In the genomic region with DNA sequence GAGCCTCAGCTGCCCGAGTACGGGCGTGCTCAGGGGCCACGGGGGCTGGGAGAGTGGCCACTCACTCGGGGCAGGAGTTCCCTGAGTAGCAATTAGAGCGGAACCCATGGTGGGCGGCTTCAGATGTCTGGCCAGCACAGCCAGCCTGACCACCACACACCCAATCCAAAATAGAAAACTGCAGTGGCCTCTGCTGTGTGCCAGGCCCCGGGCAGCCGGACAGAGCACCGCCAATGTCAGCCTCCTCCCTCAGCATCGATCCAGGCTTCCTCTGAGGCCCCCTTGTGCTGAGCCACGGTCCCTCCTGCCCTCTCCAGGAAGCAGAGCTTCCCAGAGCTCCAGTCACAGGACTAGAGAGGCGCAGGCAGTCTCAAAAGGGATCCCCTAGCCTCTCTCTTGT, we compare ENCODE assay signal across 12 cellular contexts. TPM values are rescaled to one million over a fixed set of nuclear protein-coding genes. Genes with fewer than 3 reads are reported as not detected.
DNase-seq lines count a peak whose midpoint lies in the region; ATAC-seq and TF ChIP-seq lines count a peak whose summit lies in the region.
"Had no signal": no experiment of that assay in that cellular context is flagged by ENCODE, and none has a peak within 500 bp of the region (broad histone marks: within the 10 kb centered on the region; RNA-seq: fewer than 3 reads in every experiment).

No MANE protein-coding gene starts in this region.

- TF ChIP-seq POLR2A in thyroid gland (IDR thresholded peaks at IDR 0.05), result no peak

- peak; percentile 17; the same call in 1 of the 2 replicates for TF ChIP-seq CTCF in WERI-Rb-1 (IDR thresholded peaks at IDR 0.05; ENCODE audit: low read depth, low read length)
- peak; percentile 31 for TF ChIP-seq CTCF in hepatocyte (IDR thresholded peaks at IDR 0.05; ENCODE audit: poor library complexity)
- TF ChIP-seq CTCF in retinal pigment epithelial cell (conservative IDR thresholded peaks at IDR 0.05; ENCODE audit: low read depth, low read length), result peak; percentile 18
- no peak for TF ChIP-seq CTCF in PC-3 (conservative IDR thresholded peaks at IDR 0.05; ENCODE audit: low read depth, low read length)
- TF ChIP-seq CTCF in thyroid gland (IDR thresholded peaks at IDR 0.05), result no peak

- H2AFZ ChIP-seq in hepatocyte (no peak overlapping the region), PC-3 (ENCODE audit: low read length) (no peak overlapping the region)

- DNase-seq in WERI-Rb-1 (no peak), hepatocyte (ENCODE audit: low spot score) (no peak), retinal pigment epithelial cell (ENCODE audit: low read depth) (no peak), PC-3 (no peak), thyroid gland (no peak)
- DNase-seq: dermis blood vessel endothelial cell; NCI-H226; stimulated activated CD4-positive, alpha-beta T cell treated with anti-CD3 and anti-CD28 coated beads, Interleukin-1b, Interleukin-23, amount 100 ng/mL, for 48 hours had no signal

- H3K36me3 ChIP-seq in BLaER1 treated with 17β-estradiol and CSF1 and Interleukin-3, amounts not matched to agents 10 nM and 100 nM, result no peaks in the 10 kb centered on the region; a peak in 1 of 22 replicates
- no peaks in the 10 kb centered on the region for H3K36me3 ChIP-seq in WERI-Rb-1
- H3K36me3 ChIP-seq in hepatocyte (replicated peaks; ENCODE audit: insufficient read depth, low read depth), result no peaks in the 10 kb centered on the region
- no peaks in the 10 kb centered on the region for H3K36me3 ChIP-seq in PC-3 (ENCODE audit: low read depth, low read length)
- H3K36me3 ChIP-seq in thyroid gland, result no peaks in the 10 kb centered on the region

- WGBS in hepatocyte (ENCODE audit: low lambda C conversion rate, missing lambda C conversion rate), result 60% methylated on average over 13 of the region's 13 CpGs
- 34 to 43% methylated on average over 9 to 10 of the region's 13 CpGs for WGBS in thyroid gland, 2 donors

- intact Hi-C loops in PC-3 (cut with micrococcal nuclease), result no loop called here
- intact Hi-C loops in thyroid gland (cut with DNase I), result no loop called here

- no peak overlapping the region for H3K9ac ChIP-seq in BLaER1 treated with 17β-estradiol and CSF1 and Interleukin-3, amounts not matched to agents 10 nM and 100 nM
- H3K9ac ChIP-seq in PC-3 (ENCODE audit: low read length), result no peak overlapping the region

- H3K4me3 ChIP-seq in BLaER1 treated with 17β-estradiol and CSF1 and Interleukin-3, amounts not matched to agents 10 nM and 100 nM, result no peak overlapping the region
- no peak overlapping the region for H3K4me3 ChIP-seq in WERI-Rb-1 (ENCODE audit: low read depth, low read length)
- H3K4me3 ChIP-seq in hepatocyte, result no peak overlapping the region
- H3K4me3 ChIP-seq in retinal pigment epithelial cell (ENCODE audit: low read length), result no peak overlapping the region
- no peak overlapping the region for H3K4me3 ChIP-seq in PC-3 (ENCODE audit: low read length)
- H3K4me3 ChIP-seq in thyroid gland (replicated peaks in 1 of 3), result no peak overlapping the region

- CTCF ChIA-PET in PC-3 (lab: Charles Lee), result no interaction called here

- H3K9me2 ChIP-seq in hepatocyte (replicated peaks; ENCODE audit: insufficient read depth) (no peaks in the 10 kb centered on the region), PC-3 (replicated peaks; ENCODE audit: low read length) (no peaks in the 10 kb centered on the region)

- peaks cover 21 to 31% (median 26%) of the 10 kb centered on the region in 10 experiments for H3K4me1 ChIP-seq in BLaER1 treated with 17β-estradiol and CSF1 and Interleukin-3, amounts not matched to agents 10 nM and 100 nM
- H3K4me1 ChIP-seq in hepatocyte (ENCODE audit: insufficient read depth) (peaks cover 12% of the 10 kb centered on the region), PC-3 (ENCODE audit: insufficient read depth, low read length) (no peaks in the 10 kb centered on the region), thyroid gland (peaks cover 8 to 13% of the 10 kb centered on the region in 2 donors)

- POLR2A ChIA-PET in PC-3 (lab: Charles Lee; ENCODE audit: unreplicated experiment), result no interaction called here

- H3K36me3 Mint-ChIP-seq in activated T-helper 17 cell treated with anti-CD3 and anti-CD28 coated beads, Interleukin-2, amount 50 U/mL, for 72 hours (ENCODE audit: low read depth), result no peaks in the 10 kb centered on the region

- no peaks in the 10 kb centered on the region for H3K9me3 ChIP-seq in BLaER1 treated with 17β-estradiol and CSF1 and Interleukin-3, amounts not matched to agents 10 nM and 100 nM (replicated peaks in 1 of 11)
- H3K9me3 ChIP-seq in WERI-Rb-1 (ENCODE audit: severe bottlenecking), result no peaks in the 10 kb centered on the region
- H3K9me3 ChIP-seq in hepatocyte (ENCODE audit: low read depth), result no peaks in the 10 kb centered on the region
- no peaks in the 10 kb centered on the region for H3K9me3 ChIP-seq in PC-3 (ENCODE audit: low read length)
- H3K9me3 ChIP-seq in thyroid gland, result no peaks in the 10 kb centered on the region

- no peak overlapping the region for H3K27ac ChIP-seq in BLaER1 treated with 17β-estradiol and CSF1 and Interleukin-3, amounts not matched to agents 10 nM and 100 nM
- H3K27ac ChIP-seq in WERI-Rb-1 (no peak overlapping the region), hepatocyte (no peak overlapping the region), PC-3 (ENCODE audit: low read length) (no peak overlapping the region), thyroid gland (no peak overlapping the region)

- H3K4me2 ChIP-seq in BLaER1 treated with 17β-estradiol and CSF1 and Interleukin-3, amounts not matched to agents 10 nM and 100 nM, result peak overlapping the region; percentile 95 to 100 (median 99); a peak in 15 of 22 replicates
- H3K4me2 ChIP-seq in hepatocyte (peak overlapping the region; percentile 93), PC-3 (ENCODE audit: low read length) (no peak overlapping the region)

- peaks cover 68 to 82% (median 77%) of the 10 kb centered on the region in 11 experiments for H3K27me3 ChIP-seq in BLaER1 treated with 17β-estradiol and CSF1 and Interleukin-3, amounts not matched to agents 10 nM and 100 nM
- peaks cover 24% of the 10 kb centered on the region for H3K27me3 ChIP-seq in WERI-Rb-1 (ENCODE audit: insufficient read depth, low read depth, severe bottlenecking)
- H3K27me3 ChIP-seq in hepatocyte, result peaks cover 48% of the 10 kb centered on the region
- peaks cover 86% of the 10 kb centered on the region for H3K27me3 ChIP-seq in PC-3 (ENCODE audit: low read length)
- H3K27me3 ChIP-seq in thyroid gland, result no peaks in the 10 kb centered on the region

- no peak for ATAC-seq in activated T-helper 17 cell treated with anti-CD3 and anti-CD28 coated beads, Interleukin-2, amount 50 U/mL, for 72 hours (replicated peaks)
- no peak for ATAC-seq in PC-3
- no peak for ATAC-seq in GM18907 (IDR thresholded peaks at IDR 0.05; ENCODE audit: unreplicated experiment)

- H3K9me3 Mint-ChIP-seq in activated T-helper 17 cell treated with anti-CD3 and anti-CD28 coated beads, Interleukin-2, amount 50 U/mL, for 72 hours, result no peaks in the 10 kb centered on the region
- H3K9me3 Mint-ChIP-seq: T-helper 1 cell treated with Interleukin-12 subunit alpha and Interleukin-12 subunit beta and Interleukin-4 antibody, amounts not matched to agents 30 μg/mL and 1 μg/mL, for 36 hours had no signal

- H3K79me2 ChIP-seq in hepatocyte (peaks cover 19% of the 10 kb centered on the region), PC-3 (ENCODE audit: low read length) (no peaks in the 10 kb centered on the region)

- no peaks in the 10 kb centered on the region for H3F3A ChIP-seq in PC-3 (ENCODE audit: low read length, unreplicated experiment)

- H3K4me1 Mint-ChIP-seq in activated T-helper 17 cell treated with anti-CD3 and anti-CD28 coated beads, Interleukin-2, amount 50 U/mL, for 72 hours, result no peaks in the 10 kb centered on the region

- H4K20me1 ChIP-seq in BLaER1 treated with 17β-estradiol and CSF1 and Interleukin-3, amounts not matched to agents 10 nM and 100 nM, result peaks cover 11 to 71% (median 30%) of the 10 kb centered on the region in 11 experiments; a peak in 18 of 22 replicates
- peaks cover 35% of the 10 kb centered on the region for H4K20me1 ChIP-seq in hepatocyte (ENCODE audit: insufficient read depth, poor library complexity, severe bottlenecking)
- H4K20me1 ChIP-seq in PC-3 (ENCODE audit: low read length), result no peaks in the 10 kb centered on the region

- no TSS peak for BruUV-seq in PC-3 (replicated peaks; lab: Mats Ljungman, UMichigan)

- no peak overlapping the region for H3K27ac Mint-ChIP-seq in activated T-helper 17 cell treated with anti-CD3 and anti-CD28 coated beads, Interleukin-2, amount 50 U/mL, for 72 hours
- H3K27ac Mint-ChIP-seq: T-helper 1 cell treated with Interleukin-12 subunit alpha and Interleukin-12 subunit beta and Interleukin-4 antibody, amounts not matched to agents 30 μg/mL and 1 μg/mL, for 36 hours had no signal

- peaks cover 44% of the 10 kb centered on the region for H3K27me3 Mint-ChIP-seq in activated T-helper 17 cell treated with anti-CD3 and anti-CD28 coated beads, Interleukin-2, amount 50 U/mL, for 72 hours

- H3K4me3 Mint-ChIP-seq in activated T-helper 17 cell treated with anti-CD3 and anti-CD28 coated beads, Interleukin-2, amount 50 U/mL, for 72 hours, result no peak overlapping the region
- H3K4me3 Mint-ChIP-seq: T-helper 1 cell treated with Interleukin-12 subunit alpha and Interleukin-12 subunit beta and Interleukin-4 antibody, amounts not matched to agents 30 μg/mL and 1 μg/mL, for 36 hours had no signal

RNA-seq across cellular contexts. Expression of a gene that starts 2.7 kb away (rescaled TPM):
- 45.7 and 55.4 TPM in 2 replicates for total RNA-seq in hepatocyte
- 68.0 and 78.8 TPM in 2 replicates for polyA plus RNA-seq in hepatocyte
- total RNA-seq in activated T-helper 17 cell treated with anti-CD3 and anti-CD28 coated beads, Interleukin-2, amount 50 U/mL, for 72 hours, result not detected
- total RNA-seq in PC-3 (2014; rRNA removed), result not detected in 2 replicates
- 10 to 100 TPM in 1 of 4 donors, 1 to 10 TPM in 3; 3.5 to 16.2 (median 7.3) TPM for total RNA-seq in thyroid gland

Comparison
In these comparisons a context has a peak if more than half of its experiments do, and no peak if none do; other contexts are left out.
1. CTCF ChIP-seq: peak in WERI-Rb-1 (single experiment), hepatocyte (single experiment) and retinal pigment epithelial cell (single experiment); none in PC-3 (single experiment) and thyroid gland (0 of 6).